Comparison of ENCODE assay signal across 16 cellular contexts in the genomic region with DNA sequence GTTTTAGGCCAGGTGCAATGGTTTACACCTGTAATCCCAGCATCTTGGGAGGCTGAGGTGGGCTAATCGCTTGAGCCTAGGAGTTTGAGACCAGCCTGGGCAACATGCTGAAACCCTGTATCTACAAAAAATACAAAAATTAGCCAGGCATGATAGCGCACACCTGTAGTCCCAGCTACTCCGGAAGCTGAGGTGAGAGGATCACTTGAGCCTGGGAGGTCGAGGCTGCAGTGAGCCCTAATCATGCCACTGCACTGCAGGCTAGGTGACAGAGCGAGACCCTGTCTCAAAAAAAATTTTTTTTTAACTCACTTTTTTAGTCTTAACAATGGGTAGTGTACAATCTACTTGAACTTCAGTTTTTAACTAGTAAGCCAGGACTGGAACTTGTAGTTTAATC.
A peak's percentile ranks its signal among the peaks of the same experiment; 100 is the strongest.
DNase-seq lines count a peak whose midpoint lies in the region; ATAC-seq and TF ChIP-seq lines count a peak whose summit lies in the region.
"Had no signal": no experiment of that assay in that cellular context is flagged by ENCODE, and none has a peak within 500 bp of the region (broad histone marks: within the 10 kb centered on the region; RNA-seq: fewer than 3 reads in every experiment).

No MANE protein-coding gene starts in this region.

- H3K27ac ChIP-seq in Karpas-422 (ENCODE audit: low read length) (peak overlapping the region; percentile 76), dorsolateral prefrontal cortex (no peak overlapping the region)
- H3K27ac ChIP-seq: BLaER1 had no signal

- H3K27me3 ChIP-seq in Karpas-422 (ENCODE audit: low read length) (no peaks in the 10 kb centered on the region), dorsolateral prefrontal cortex (no peaks in the 10 kb centered on the region)
- H3K27me3 ChIP-seq: BLaER1 had no signal

- DNase-seq in Karpas-422 (no peak), Ammon's horn (ENCODE audit: low spot score) (no peak), GM19238 (ENCODE audit: insufficient read length, low spot score) (no peak), dorsolateral prefrontal cortex (no peak)
- DNase-seq: CD8-positive, alpha-beta T cell; NCI-H1436 treated with DMSO at 0.1 percent for 48 hours; NCI-H2029 treated with DMSO at 0.1 percent for 48 hours; NCI-H510A; SHP77; SK-N-SH had no signal

- H3K4me3 Mint-ChIP-seq in stimulated activated memory B cell treated with anti-CD40 and anti-IgM and Interleukin-4, amounts not matched to agents 10 μg/mL and 1 μg/mL and 100 μg/mL, for 72 hours = peak overlapping the region; percentile 39
- H3K4me3 Mint-ChIP-seq: CD8-positive, alpha-beta T cell; T-helper 1 cell treated with Interleukin-12 subunit alpha and Interleukin-12 subunit beta and Interleukin-4 antibody, amounts not matched to agents 30 μg/mL and 1 μg/mL, for 36 hours had no signal

- H3K9me3 Mint-ChIP-seq in stimulated activated memory B cell treated with anti-CD40 and anti-IgM and Interleukin-4, amounts not matched to agents 10 μg/mL and 1 μg/mL and 100 μg/mL, for 72 hours = peaks cover 3% of the 10 kb centered on the region

- H3K9ac ChIP-seq in Karpas-422 (ENCODE audit: low read length) = 0 out of 2 replicates have a peak overlapping the region, but pooled peaks have one; percentile 11
- H3K9ac ChIP-seq: BLaER1, SK-N-SH had no signal

- peaks cover 8% of the 10 kb centered on the region for H3K36me3 Mint-ChIP-seq in stimulated activated memory B cell treated with anti-CD40 and anti-IgM and Interleukin-4, amounts not matched to agents 10 μg/mL and 1 μg/mL and 100 μg/mL, for 72 hours

- no peaks in the 10 kb centered on the region for H3K9me3 ChIP-seq in Karpas-422 (ENCODE audit: low read length)

- intact Hi-C loops in dorsolateral prefrontal cortex (cut with DNase I) = no loop called here

- H3K4me1 ChIP-seq in Karpas-422 (ENCODE audit: low read length) = peaks cover 38% of the 10 kb centered on the region
- H3K4me1 ChIP-seq: BLaER1 had no signal

- no peak overlapping the region for H3K27ac Mint-ChIP-seq in stimulated activated memory B cell treated with anti-CD40 and anti-IgM and Interleukin-4, amounts not matched to agents 10 μg/mL and 1 μg/mL and 100 μg/mL, for 72 hours
- H3K27ac Mint-ChIP-seq: CD8-positive, alpha-beta T cell; T-helper 1 cell treated with Interleukin-12 subunit alpha and Interleukin-12 subunit beta and Interleukin-4 antibody, amounts not matched to agents 30 μg/mL and 1 μg/mL, for 36 hours had no signal

- peaks cover 7% of the 10 kb centered on the region for H3K4me1 Mint-ChIP-seq in stimulated activated memory B cell treated with anti-CD40 and anti-IgM and Interleukin-4, amounts not matched to agents 10 μg/mL and 1 μg/mL and 100 μg/mL, for 72 hours

- peaks cover 61% of the 10 kb centered on the region for H3K79me2 ChIP-seq in Karpas-422 (ENCODE audit: low read length)

- H3K4me3 ChIP-seq in Karpas-422 (ENCODE audit: low read length) (peak overlapping the region; percentile 17; the same call in 1 of the 2 replicates), dorsolateral prefrontal cortex (no peak overlapping the region)
- H3K4me3 ChIP-seq: BLaER1, K562 had no signal

- peak overlapping the region; percentile 57 for H3K4me2 ChIP-seq in Karpas-422 (ENCODE audit: low read depth, low read length, poor library complexity, severe bottlenecking)
- H3K4me2 ChIP-seq: BLaER1, SK-N-SH had no signal

- H3K36me3 ChIP-seq in Karpas-422 (ENCODE audit: insufficient read depth, low read length) = no peaks in the 10 kb centered on the region

- H2AFZ ChIP-seq in Karpas-422 (ENCODE audit: low read length) = no peak overlapping the region

- no peaks in the 10 kb centered on the region for H4K20me1 ChIP-seq in Karpas-422 (ENCODE audit: insufficient read depth, low read depth, low read length)
- H4K20me1 ChIP-seq: BLaER1 had no signal

- ATAC-seq in GM18907 (IDR thresholded peaks at IDR 0.05; ENCODE audit: unreplicated experiment) (peak; percentile 50), GM21786 (IDR thresholded peaks at IDR 0.05; ENCODE audit: unreplicated experiment) (peak; percentile 57)
- no peak for ATAC-seq in stimulated activated memory B cell treated with anti-CD40 and anti-IgM and Interleukin-4, amounts not matched to agents 10 μg/mL and 1 μg/mL and 100 μg/mL, for 72 hours
- ATAC-seq: CD8-positive, alpha-beta T cell; K562 had no signal

- no peaks in the 10 kb centered on the region for H3K9me2 ChIP-seq in Karpas-422 (replicated peaks; ENCODE audit: insufficient read depth, low read length)
- H3K9me2 ChIP-seq: SK-N-SH had no signal

- H3K27me3 Mint-ChIP-seq in stimulated activated memory B cell treated with anti-CD40 and anti-IgM and Interleukin-4, amounts not matched to agents 10 μg/mL and 1 μg/mL and 100 μg/mL, for 72 hours = no peaks in the 10 kb centered on the region

- no peak for TF ChIP-seq CTCF in dorsolateral prefrontal cortex (IDR thresholded peaks at IDR 0.05 in 54 of 56, conservative IDR thresholded peaks at IDR 0.05 in 2 of 56; ENCODE audit: low read depth in 1 of 56, partially characterized antibody in 56 of 56)
